Comparison of ENCODE assay signal across 16 cellular contexts in the genomic region with DNA sequence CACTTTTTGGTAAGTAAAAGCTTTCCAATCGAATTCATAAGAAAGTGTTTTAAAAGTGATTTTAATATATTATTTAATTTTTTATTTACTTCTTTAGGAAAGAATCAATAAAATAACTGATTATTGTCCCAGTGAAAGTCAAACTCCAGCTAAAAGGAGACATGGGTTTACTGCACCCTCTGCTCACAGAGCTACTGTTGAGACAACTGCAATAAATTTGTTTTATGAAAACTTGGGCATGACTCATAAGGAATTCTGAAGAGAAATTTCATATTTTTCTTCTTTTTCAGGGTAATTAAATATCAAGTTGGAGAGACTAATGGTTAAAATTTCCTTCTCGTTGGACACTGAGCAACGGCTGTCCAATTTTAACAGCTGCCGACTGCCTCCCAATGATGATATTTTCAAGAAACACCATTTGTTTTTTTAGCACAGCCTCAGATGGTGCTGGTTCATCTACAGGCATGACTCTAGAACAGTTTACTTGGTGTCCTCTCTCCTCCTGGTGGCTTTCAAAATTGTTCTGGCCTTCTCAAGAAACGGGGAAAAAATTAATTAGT.
"Had no signal": no experiment of that assay in that cellular context is flagged by ENCODE, and none has a peak within 500 bp of the region (broad histone marks: within the 10 kb centered on the region; RNA-seq: fewer than 3 reads in every experiment).

No MANE protein-coding gene starts in this region.

- H3K4me3 ChIP-seq: breast epithelium, esophagus muscularis mucosa, gastrocnemius medialis, suprapubic skin had no signal

- FAIRE-seq: endometrium, TTC549 had no signal

- DNase-seq: activated CD4-positive, alpha-beta T cell treated with anti-CD3 and anti-CD28 coated beads, Interleukin-2, amount 50 U/mL, for 4 hours; activated CD4-positive, CD25-positive, alpha-beta regulatory T cell treated with anti-CD3 and anti-CD28 coated beads, Interleukin-2, amount 50 U/mL, for 72 hours; activated CD8-positive, alpha-beta memory T cell treated with anti-CD3 and anti-CD28 coated beads, Interleukin-2, amount 10 ng/mL, durations not matched to agents 7 days and 5 days; activated gamma-delta T cell; activated T-cell treated with anti-CD3 and anti-CD28 coated beads, Interleukin-2, amount 50 U/mL, for 4 hours; anterior cingulate cortex; gastrocnemius medialis; kidney glomerular epithelial cell; right cardiac atrium; stimulated activated CD4-positive, alpha-beta T cell treated with anti-CD3 and anti-CD28 coated beads, Interleukin-12 subunit alpha, Interleukin-12 subunit beta, amount 100 ng/mL, for 4 hours; stimulated activated naive CD4-positive, alpha-beta T cell treated with Interleukin-2 at 50 U/mL for 16 hours had no signal

- H3K4me1 ChIP-seq: breast epithelium, esophagus muscularis mucosa, gastrocnemius medialis, suprapubic skin had no signal

- H3K27ac ChIP-seq: breast epithelium, esophagus muscularis mucosa, gastrocnemius medialis, suprapubic skin had no signal

- H3K36me3 ChIP-seq: breast epithelium, esophagus muscularis mucosa, gastrocnemius medialis, suprapubic skin had no signal

- H3K27me3 ChIP-seq: breast epithelium, esophagus muscularis mucosa, gastrocnemius medialis, suprapubic skin had no signal

- H3K9me3 ChIP-seq: breast epithelium, esophagus muscularis mucosa, gastrocnemius medialis, suprapubic skin had no signal
